ENCODE assay signal across 21 cellular contexts in genomic region chr16:81595676-81596292, GRCh38.
A peak's percentile ranks its signal among the peaks of the same experiment; 100 is the strongest.
DNase-seq lines count a peak whose midpoint lies in the region; ATAC-seq and TF ChIP-seq lines count a peak whose summit lies in the region.
"Had no signal": no experiment of that assay in that cellular context is flagged by ENCODE, and none has a peak within 500 bp of the region (broad histone marks: within the 10 kb centered on the region; RNA-seq: fewer than 3 reads in every experiment).

No MANE protein-coding gene starts in this region.

- no peak for DNase-seq in activated naive CD8-positive, alpha-beta T cell treated with anti-CD3 and anti-CD28 coated beads, Interleukin-2, amount 50 U/mL, for 24 hours
- no peak for DNase-seq in activated naive CD8-positive, alpha-beta T cell treated with anti-CD3 and anti-CD28 coated beads for 36 hours
- DNase-seq in activated T-helper 1 cell treated with anti-CD3 and anti-CD28 coated beads, Interleukin-12 subunit alpha, Interleukin-12 subunit beta, Interleukin-2, Interleukin-4 antibody, amounts not matched to agents 30 ng/mL and 10 ng/mL and 1 ng/mL, durations not matched to agents 14 hours and 24 hours and 36 hours (ENCODE audit: low spot score), result no peak
- peak in 1 of 2 donors; percentile 53 for DNase-seq in foreskin keratinocyte
- DNase-seq in anterior cingulate cortex (lab: John Stamatoyannopoulos, UW), result no peak
- no peak for DNase-seq in GF-D8 (lab: John Stamatoyannopoulos, UW)
- DNase-seq: activated CD4-positive, alpha-beta T cell treated with anti-CD3 and anti-CD28 coated beads, Interleukin-2, amount 50 U/mL, for 48 hours; activated gamma-delta T cell; colonic mucosa; left colon; NCI-H1048; NCI-H2029 treated with DMSO at 0.1 percent for 48 hours; NCI-H446 treated with DMSO at 0.1 percent for 48 hours; right lobe of liver; RPMI8226 had no signal

- no peaks in the 10 kb centered on the region for H3K27me3 Mint-ChIP-seq in activated naive CD8-positive, alpha-beta T cell treated with anti-CD3 and anti-CD28 coated beads, Interleukin-2, amount 50 U/mL, for 24 hours
- H3K27me3 Mint-ChIP-seq in activated naive CD8-positive, alpha-beta T cell treated with anti-CD3 and anti-CD28 coated beads for 36 hours, result no peaks in the 10 kb centered on the region
- no peaks in the 10 kb centered on the region for H3K27me3 Mint-ChIP-seq in activated T-helper 1 cell treated with anti-CD3 and anti-CD28 coated beads, Interleukin-12 subunit alpha, Interleukin-12 subunit beta, Interleukin-2, Interleukin-4 antibody, amounts not matched to agents 30 ng/mL and 10 ng/mL and 1 ng/mL, durations not matched to agents 14 hours and 24 hours and 36 hours (ENCODE audit: insufficient read depth)

- no peak overlapping the region for H3K27ac Mint-ChIP-seq in activated naive CD8-positive, alpha-beta T cell treated with anti-CD3 and anti-CD28 coated beads, Interleukin-2, amount 50 U/mL, for 24 hours
- no peak overlapping the region for H3K27ac Mint-ChIP-seq in activated naive CD8-positive, alpha-beta T cell treated with anti-CD3 and anti-CD28 coated beads for 36 hours
- H3K27ac Mint-ChIP-seq in activated T-helper 1 cell treated with anti-CD3 and anti-CD28 coated beads, Interleukin-12 subunit alpha, Interleukin-12 subunit beta, Interleukin-2, Interleukin-4 antibody, amounts not matched to agents 30 ng/mL and 10 ng/mL and 1 ng/mL, durations not matched to agents 14 hours and 24 hours and 36 hours, result peak overlapping the region; percentile 87

- H3K36me3 Mint-ChIP-seq in activated naive CD8-positive, alpha-beta T cell treated with anti-CD3 and anti-CD28 coated beads, Interleukin-2, amount 50 U/mL, for 24 hours (ENCODE audit: low read depth), result peaks cover 2% of the 10 kb centered on the region
- no peaks in the 10 kb centered on the region for H3K36me3 Mint-ChIP-seq in activated naive CD8-positive, alpha-beta T cell treated with anti-CD3 and anti-CD28 coated beads for 36 hours
- peaks cover 8% of the 10 kb centered on the region for H3K36me3 Mint-ChIP-seq in activated T-helper 1 cell treated with anti-CD3 and anti-CD28 coated beads, Interleukin-12 subunit alpha, Interleukin-12 subunit beta, Interleukin-2, Interleukin-4 antibody, amounts not matched to agents 30 ng/mL and 10 ng/mL and 1 ng/mL, durations not matched to agents 14 hours and 24 hours and 36 hours (ENCODE audit: low read depth)

- H3K9me3 Mint-ChIP-seq in activated naive CD8-positive, alpha-beta T cell treated with anti-CD3 and anti-CD28 coated beads, Interleukin-2, amount 50 U/mL, for 24 hours, result no peaks in the 10 kb centered on the region
- no peaks in the 10 kb centered on the region for H3K9me3 Mint-ChIP-seq in activated naive CD8-positive, alpha-beta T cell treated with anti-CD3 and anti-CD28 coated beads for 36 hours
- peaks cover 6% of the 10 kb centered on the region for H3K9me3 Mint-ChIP-seq in activated T-helper 1 cell treated with anti-CD3 and anti-CD28 coated beads, Interleukin-12 subunit alpha, Interleukin-12 subunit beta, Interleukin-2, Interleukin-4 antibody, amounts not matched to agents 30 ng/mL and 10 ng/mL and 1 ng/mL, durations not matched to agents 14 hours and 24 hours and 36 hours

- no peak for TF ChIP-seq CTCF in foreskin keratinocyte (conservative IDR thresholded peaks at IDR 0.05)

- peak overlapping the region; percentile 59 for H3K27ac ChIP-seq in foreskin keratinocyte
- H3K27ac ChIP-seq: ascending aorta, colonic mucosa, gastroesophageal sphincter, KMS-11, neutrophil, right lobe of liver had no signal

- peaks cover 15% of the 10 kb centered on the region for H3K4me1 ChIP-seq in foreskin keratinocyte
- H3K4me1 ChIP-seq: colonic mucosa had no signal

- peaks cover 8% of the 10 kb centered on the region for H3K4me1 Mint-ChIP-seq in activated naive CD8-positive, alpha-beta T cell treated with anti-CD3 and anti-CD28 coated beads, Interleukin-2, amount 50 U/mL, for 24 hours
- H3K4me1 Mint-ChIP-seq in activated naive CD8-positive, alpha-beta T cell treated with anti-CD3 and anti-CD28 coated beads for 36 hours, result peaks cover 10% of the 10 kb centered on the region
- peaks cover 35% of the 10 kb centered on the region for H3K4me1 Mint-ChIP-seq in activated T-helper 1 cell treated with anti-CD3 and anti-CD28 coated beads, Interleukin-12 subunit alpha, Interleukin-12 subunit beta, Interleukin-2, Interleukin-4 antibody, amounts not matched to agents 30 ng/mL and 10 ng/mL and 1 ng/mL, durations not matched to agents 14 hours and 24 hours and 36 hours (ENCODE audit: low read depth)

- intact Hi-C loops in activated T-helper 1 cell treated with anti-CD3 and anti-CD28 coated beads, Interleukin-12 subunit alpha, Interleukin-12 subunit beta, Interleukin-2, Interleukin-4 antibody, amounts not matched to agents 30 ng/mL and 10 ng/mL and 1 ng/mL, durations not matched to agents 14 hours and 24 hours and 36 hours (cut with micrococcal nuclease), result loop anchor here (1.0 to 5.0 kb wide), 8 partner anchors 21 to 281 kb away; partner anchors contain the start of gene GAN

- ATAC-seq in activated naive CD8-positive, alpha-beta T cell treated with anti-CD3 and anti-CD28 coated beads, Interleukin-2, amount 50 U/mL, for 24 hours, result peak; percentile 45
- ATAC-seq in foreskin keratinocyte, result peak; percentile 19
- ATAC-seq in HG03439 (IDR thresholded peaks at IDR 0.05; ENCODE audit: unreplicated experiment), result no peak
- ATAC-seq in HG02642 (IDR thresholded peaks at IDR 0.05; ENCODE audit: poor library complexity, unreplicated experiment), result no peak
- ATAC-seq: gastroesophageal sphincter, left colon, right lobe of liver had no signal

- H3K4me3 Mint-ChIP-seq in activated naive CD8-positive, alpha-beta T cell treated with anti-CD3 and anti-CD28 coated beads, Interleukin-2, amount 50 U/mL, for 24 hours, result no peak overlapping the region
- H3K4me3 Mint-ChIP-seq in activated naive CD8-positive, alpha-beta T cell treated with anti-CD3 and anti-CD28 coated beads for 36 hours, result no peak overlapping the region
- H3K4me3 Mint-ChIP-seq in activated T-helper 1 cell treated with anti-CD3 and anti-CD28 coated beads, Interleukin-12 subunit alpha, Interleukin-12 subunit beta, Interleukin-2, Interleukin-4 antibody, amounts not matched to agents 30 ng/mL and 10 ng/mL and 1 ng/mL, durations not matched to agents 14 hours and 24 hours and 36 hours, result no peak overlapping the region

- no peaks in the 10 kb centered on the region for H3K27me3 ChIP-seq in foreskin keratinocyte
- H3K27me3 ChIP-seq: ascending aorta, colonic mucosa, gastroesophageal sphincter, neutrophil, right lobe of liver had no signal

Comparison
In these comparisons a context has a peak if more than half of its experiments do, and no peak if none do; other contexts are left out.
1. ATAC-seq: peak in activated naive CD8-positive, alpha-beta T cell treated with anti-CD3 and anti-CD28 coated beads, Interleukin-2, amount 50 U/mL, for 24 hours (single experiment) and foreskin keratinocyte (single experiment); none in HG03439 (single experiment) and HG02642 (single experiment).